8 cellular contexts compared by ENCODE assay signal in the genomic region with DNA sequence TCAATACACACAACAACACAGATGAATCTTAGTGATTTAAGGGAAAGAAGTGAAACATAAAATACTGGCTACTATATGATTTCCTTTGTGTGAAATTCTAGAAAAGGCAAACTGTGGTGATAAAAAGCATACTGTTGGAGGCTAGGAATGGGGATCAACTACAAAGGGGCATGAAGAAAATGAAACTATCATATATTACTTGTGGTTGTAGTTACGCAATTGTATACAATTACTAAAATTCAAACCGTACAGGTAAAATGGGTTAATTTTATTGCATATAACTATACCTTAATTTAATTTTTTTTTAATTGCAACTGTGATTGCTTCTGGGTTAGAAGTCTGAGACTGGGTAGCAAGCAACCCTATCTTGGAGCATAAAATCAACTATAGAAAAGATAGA.
"Had no signal": no experiment of that assay in that cellular context is flagged by ENCODE, and none has a peak within 500 bp of the region (broad histone marks: within the 10 kb centered on the region; RNA-seq: fewer than 3 reads in every experiment).

No MANE protein-coding gene starts in this region.

- H3K4me3 ChIP-seq: GM12878 had no signal

- ATAC-seq: GM12878 had no signal

- DNase-seq: GDM1, GF-D8 had no signal

- FAIRE-seq: G401.6, GM12878, GM12891, GM12892, GM18507, GM19239 had no signal
